ENCODE assay signal across 19 cellular contexts in genomic region chr6:55704421-55704820, GRCh38.
DNase-seq lines count a peak whose midpoint lies in the region; ATAC-seq and TF ChIP-seq lines count a peak whose summit lies in the region.
"Had no signal": no experiment of that assay in that cellular context is flagged by ENCODE, and none has a peak within 500 bp of the region (broad histone marks: within the 10 kb centered on the region; RNA-seq: fewer than 3 reads in every experiment).

No MANE protein-coding gene starts in this region.

- DNase-seq in Daoy (ENCODE audit: low read depth) (peak; percentile 72), RKO (ENCODE audit: low spot score) (peak; percentile 4), epithelial cell of proximal tubule (ENCODE audit: low read depth) (peak; percentile 59), pulmonary artery endothelial cell (ENCODE audit: low read depth, low spot score) (peak; percentile 43), NCI-H2029 treated with DMSO at 0.1 percent for 48 hours (lab: John Stamatoyannopoulos, UW) (no peak), left colon (no peak)
- DNase-seq: activated CD4-positive, CD25-positive, alpha-beta regulatory T cell treated with anti-CD3 and anti-CD28 coated beads, Interleukin-2, amount 50 U/mL, for 72 hours; activated gamma-delta T cell treated with Interleukin-2 at 50 U/mL for 16 hours; body of pancreas; CD8-positive, alpha-beta memory T cell; effector CD4-positive, alpha-beta T cell; gastrocnemius medialis; GDM1; natural killer cell; NCI-H1092; NCI-H2171; psoas muscle had no signal

- no peak overlapping the region for H3K4me3 ChIP-seq in epithelial cell of proximal tubule (ENCODE audit: low read depth, low read length)
- H3K4me3 ChIP-seq: body of pancreas, gastrocnemius medialis, lung, psoas muscle had no signal

- intact Hi-C loops in left colon (cut with DNase I, micrococcal nuclease), result no loop called here

- ATAC-seq in left colon (no peak), GM18505 (IDR thresholded peaks at IDR 0.05; ENCODE audit: unreplicated experiment) (no peak)
- ATAC-seq: body of pancreas, gastrocnemius medialis, natural killer cell, psoas muscle had no signal

- TF ChIP-seq CTCF in epithelial cell of proximal tubule (conservative IDR thresholded peaks at IDR 0.05; ENCODE audit: low read depth, low read length), result no peak

- TF ChIP-seq POLR2A in GM18505 (IDR thresholded peaks at IDR 0.05; ENCODE audit: borderline replicate concordance, extremely low read depth, insufficient read depth, insufficient read length), result no peak

Comparison
In these comparisons a context has a peak if more than half of its experiments do, and no peak if none do; other contexts are left out.
1. DNase-seq: peak in Daoy (single experiment), RKO (single experiment), epithelial cell of proximal tubule (single experiment) and pulmonary artery endothelial cell (single experiment); none in NCI-H2029 treated with DMSO at 0.1 percent for 48 hours (single experiment) and left colon (0 of 2).